13 cellular contexts compared by ENCODE assay signal in genomic region chr3:157938154-157938774, GRCh38.
A peak's percentile ranks its signal among the peaks of the same experiment; 100 is the strongest.
DNase-seq lines count a peak whose midpoint lies in the region; ATAC-seq, FAIRE-seq and TF ChIP-seq lines count a peak whose summit lies in the region.
"Had no signal": no experiment of that assay in that cellular context is flagged by ENCODE, and none has a peak within 500 bp of the region (broad histone marks: within the 10 kb centered on the region; RNA-seq: fewer than 3 reads in every experiment).

No MANE protein-coding gene starts in this region.

- no peak for TF ChIP-seq POLR2A in K562 (conservative IDR thresholded peaks at IDR 0.05)

- H3K27ac ChIP-seq in GM23248 (no peak overlapping the region), K562 (ENCODE audit: extremely low read depth, low read depth, low read length) (no peak overlapping the region), osteoblast (ENCODE audit: low read depth, low read length) (no peak overlapping the region)
- H3K27ac ChIP-seq: esophagus squamous epithelium, SJSA1 had no signal

- no peaks in the 10 kb centered on the region for H4K20me1 ChIP-seq in GM23248 (ENCODE audit: insufficient read depth)
- H4K20me1 ChIP-seq in K562 (replicated peaks; ENCODE audit: control insufficient read depth, insufficient read depth, low read length), result no peaks in the 10 kb centered on the region
- no peaks in the 10 kb centered on the region for H4K20me1 ChIP-seq in osteoblast (ENCODE audit: insufficient read depth, low read length)

- H3K36me3 ChIP-seq in GM23248 (ENCODE audit: low read depth), result no peaks in the 10 kb centered on the region
- H3K36me3 ChIP-seq in K562 (ENCODE audit: control insufficient read depth, insufficient read depth, low read length), result no peaks in the 10 kb centered on the region
- H3K36me3 ChIP-seq in osteoblast (ENCODE audit: insufficient read depth, low read length), result no peaks in the 10 kb centered on the region
- H3K36me3 ChIP-seq: esophagus squamous epithelium, SJSA1 had no signal

- H3F3A ChIP-seq in GM23248 (ENCODE audit: insufficient read depth), result no peaks in the 10 kb centered on the region

- no peak overlapping the region for H2AFZ ChIP-seq in GM23248
- H2AFZ ChIP-seq in K562 (ENCODE audit: low read depth, low read length), result no peak overlapping the region
- H2AFZ ChIP-seq in osteoblast (ENCODE audit: low read length), result no peak overlapping the region

- H3K9ac ChIP-seq in GM23248 (no peak overlapping the region), K562 (ENCODE audit: insufficient read depth in 1 of 2, low read depth in 2 of 2, low read length in 2 of 2) (no peak overlapping the region)

- no peaks in the 10 kb centered on the region for H3K79me2 ChIP-seq in GM23248 (ENCODE audit: insufficient read depth)
- H3K79me2 ChIP-seq in K562 (ENCODE audit: control insufficient read depth, insufficient read depth, low read length), result no peaks in the 10 kb centered on the region
- no peaks in the 10 kb centered on the region for H3K79me2 ChIP-seq in osteoblast (ENCODE audit: insufficient read depth, low read length)

- H3K9me3 ChIP-seq in GM23248 (ENCODE audit: low read depth), result no peaks in the 10 kb centered on the region
- no peaks in the 10 kb centered on the region for H3K9me3 ChIP-seq in K562 (replicated peaks; ENCODE audit: control insufficient read depth, insufficient read depth, low read depth, low read length)
- no peaks in the 10 kb centered on the region for H3K9me3 ChIP-seq in osteoblast (ENCODE audit: low read depth, low read length)
- H3K9me3 ChIP-seq: esophagus squamous epithelium, SJSA1 had no signal

- TF ChIP-seq CTCF in K562 (IDR thresholded peaks at IDR 0.05 in 2 of 3, conservative IDR thresholded peaks at IDR 0.05 in 1 of 3; ENCODE audit: insufficient read depth in 2 of 3, low read depth in 1 of 3, low read length in 3 of 3) (no peak), osteoblast (IDR thresholded peaks at IDR 0.05; ENCODE audit: extremely low read depth, low read depth, low read length) (no peak)

- intact Hi-C loops in K562 (cut with micrococcal nuclease), result no loop called here

- no peaks in the 10 kb centered on the region for H3K9me2 ChIP-seq in GM23248 (ENCODE audit: insufficient read depth)

- POLR2A ChIA-PET in K562 (lab: Yijun Ruan, JAX), result no interaction called here

- BruUV-seq in K562 (replicated peaks; lab: Mats Ljungman, UMichigan), result no TSS peak

- in situ Hi-C loops in GM23248 (cut with MboI) (no loop called here), K562 (cut with MboI) (no loop called here)

- H3K9me1 ChIP-seq in K562 (ENCODE audit: control insufficient read depth, insufficient read depth, low read length), result no peaks in the 10 kb centered on the region

- ATAC-seq in K562 (no peak), GM18519 (IDR thresholded peaks at IDR 0.05; ENCODE audit: low FRiP score, unreplicated experiment) (no peak)
- ATAC-seq: CD8-positive, alpha-beta T cell had no signal

- peak; percentile 63 for DNase-seq in GM23248
- DNase-seq in NOMO-1 treated with dmso at 0.1 percent for 144 hours (lab: John Stamatoyannopoulos, UW; ENCODE audit: unreplicated experiment), result peak; percentile 56
- no peak for DNase-seq in K562 (ENCODE audit: extremely low read depth in 1 of 4, low spot score in 3 of 4)
- DNase-seq in osteoblast (ENCODE audit: insufficient read length, low spot score, missing footprints), result no peak
- DNase-seq in NCI-H2227 (lab: John Stamatoyannopoulos, UW; ENCODE audit: unreplicated experiment), result no peak
- DNase-seq in effector CD4-positive, alpha-beta T cell, result no peak
- no peak for DNase-seq in activated CD8-positive, alpha-beta memory T cell treated with anti-CD3 and anti-CD28 coated beads, Interleukin-2, amount 50 U/mL, for 4 hours
- DNase-seq: CD8-positive, alpha-beta T cell; esophagus squamous epithelium; NCI-H187 treated with DMSO at 0.1 percent for 48 hours; NCI-H748 treated with DMSO at 0.1 percent for 48 hours had no signal

- no peaks in the 10 kb centered on the region for H3K4me1 ChIP-seq in GM23248 (ENCODE audit: insufficient read depth)
- no peaks in the 10 kb centered on the region for H3K4me1 ChIP-seq in K562 (replicated peaks in 1 of 2; ENCODE audit: control insufficient read depth in 2 of 2, insufficient read depth in 2 of 2, low read length in 2 of 2)
- peaks cover 5% of the 10 kb centered on the region for H3K4me1 ChIP-seq in osteoblast (ENCODE audit: insufficient read depth, low read length)
- H3K4me1 ChIP-seq: esophagus squamous epithelium, SJSA1 had no signal

- peak; percentile 44 for FAIRE-seq in K562 (lab: Jason Lieb, UNC)

- H3K4me2 ChIP-seq in GM23248 (ENCODE audit: unreplicated experiment), result no peak overlapping the region
- no peak overlapping the region for H3K4me2 ChIP-seq in K562 (ENCODE audit: insufficient read depth, low read length)
- H3K4me2 ChIP-seq in osteoblast (ENCODE audit: insufficient read depth, low read length), result peak overlapping the region; percentile 4

- no peak for TF ChIP-seq RAD21 in K562 (CRISPR knock-in tag; conservative IDR thresholded peaks at IDR 0.05 in 1 of 2, IDR thresholded peaks at IDR 0.05 in 1 of 2)

- 63 to 68% methylated on average over 5 of the region's 5 CpGs for WGBS in GM23248 (ENCODE audit: low coverage in 1 of 2, low lambda C conversion rate in 2 of 2, missing lambda C conversion rate in 2 of 2), 2 experiments
- 2% methylated on average over 5 of the region's 5 CpGs for WGBS in K562 (ENCODE audit: insufficient coverage, low coverage, missing lambda C conversion rate)

- CTCF ChIA-PET in K562 (lab: Yijun Ruan, JAX; ENCODE audit: low intra/inter-chr PET ratio), result no interaction called here

- H3K4me3 ChIP-seq in GM23248, result no peak overlapping the region
- H3K4me3 ChIP-seq in K562, result no peak overlapping the region
- H3K4me3 ChIP-seq in osteoblast (ENCODE audit: insufficient read depth, low read length), result no peak overlapping the region
- H3K4me3 ChIP-seq: esophagus squamous epithelium, SJSA1 had no signal

- TF ChIP-seq EP300 in K562 (IDR thresholded peaks at IDR 0.05; ENCODE audit: low read length), result no peak

- H3K27me3 ChIP-seq in GM23248 (replicated peaks; ENCODE audit: insufficient read depth) (no peaks in the 10 kb centered on the region), K562 (ENCODE audit: control insufficient read depth in 2 of 2, insufficient read depth in 2 of 2, low read length in 2 of 2) (no peaks in the 10 kb centered on the region), osteoblast (ENCODE audit: insufficient read depth, low read length) (no peaks in the 10 kb centered on the region)
- H3K27me3 ChIP-seq: esophagus squamous epithelium, SJSA1 had no signal

TF ChIP-seq in K562, 482 proteins besides CTCF, POLR2A, EP300 and RAD21 (continues in another document):
- TF ChIP-seq PBX2 (CRISPR knock-in tag; IDR thresholded peaks at IDR 0.05; ENCODE audit: low read depth) (no peak), PBX2 (tag; conservative IDR thresholded peaks at IDR 0.05; ENCODE audit: low read depth) (0 out of 2 replicates have a peak, but pooled peaks have one; percentile 13), NCOA4 (IDR thresholded peaks at IDR 0.05; ENCODE audit: partially characterized antibody) (no peak), THAP12 (CRISPR knock-in tag; IDR thresholded peaks at IDR 0.05) (no peak), ZBTB33 (CRISPR knock-in tag; IDR thresholded peaks at IDR 0.05) (no peak)

Comparison
In these comparisons a context has a peak if more than half of its experiments do, and no peak if none do; other contexts are left out.
1. DNase-seq: peak in GM23248 (single experiment) and NOMO-1 treated with dmso at 0.1 percent for 144 hours (single experiment); none in K562 (0 of 4), osteoblast (single experiment), NCI-H2227 (single experiment), effector CD4-positive, alpha-beta T cell (single experiment) and activated CD8-positive, alpha-beta memory T cell treated with anti-CD3 and anti-CD28 coated beads, Interleukin-2, amount 50 U/mL, for 4 hours (single experiment).